1 cellular context compared by ENCODE assay signal in genomic region chr22:39530136-39530535, GRCh38.
TF ChIP-seq lines count a peak whose summit lies in the region.

No MANE protein-coding gene starts in this region.

TF ChIP-seq in GM23338, 12 proteins besides CTCF, POLR2A, EP300 and RAD21:
- no peak for TF ChIP-seq REST (IDR thresholded peaks at IDR 0.05; ENCODE audit: unreplicated experiment)
- no peak for TF ChIP-seq ZNF331 (CRISPR knock-in tag; IDR thresholded peaks at IDR 0.05; ENCODE audit: low read depth)
- no peak for TF ChIP-seq STAT1 (IDR thresholded peaks at IDR 0.05; ENCODE audit: unreplicated experiment)
- no peak for TF ChIP-seq EZH2phosphoT487 (IDR thresholded peaks at IDR 0.05; ENCODE audit: unreplicated experiment)
- TF ChIP-seq CREB1 (CRISPR knock-in tag; IDR thresholded peaks at IDR 0.05; ENCODE audit: low read depth): no peak
- TF ChIP-seq JUNB (IDR thresholded peaks at IDR 0.05; ENCODE audit: unreplicated experiment): no peak
- no peak for TF ChIP-seq ZNF462 (CRISPR knock-in tag; IDR thresholded peaks at IDR 0.05)
TF ChIP-seq in GM23338: peak in this region for 0.
